25 cellular contexts compared by ENCODE assay signal in genomic region chr2:174223359-174223758, GRCh38. TPM values are rescaled to one million over a fixed set of nuclear protein-coding genes. Genes with fewer than 3 reads are reported as not detected.
A peak's percentile ranks its signal among the peaks of the same experiment; 100 is the strongest.
DNase-seq lines count a peak whose midpoint lies in the region; ATAC-seq, FAIRE-seq and TF ChIP-seq lines count a peak whose summit lies in the region.
"Had no signal": no experiment of that assay in that cellular context is flagged by ENCODE, and none has a peak within 500 bp of the region (broad histone marks: within the 10 kb centered on the region; RNA-seq: fewer than 3 reads in every experiment).

No MANE protein-coding gene starts in this region.

- DNase-seq in HepG2 (ENCODE audit: low spot score) (no peak), right lobe of liver (no peak), small intestine (peak; percentile 66), NCI-H2107 treated with DMSO at 0.1 percent for 48 hours (lab: John Stamatoyannopoulos, UW; ENCODE audit: unreplicated experiment) (no peak), 8988T (no peak)
- no peak for DNase-seq in central memory CD8-positive, alpha-beta T cell (ENCODE audit: low spot score in 2 of 2)
- DNase-seq: ACHN; AML-193; BE2C; Calu3; CD4-positive, alpha-beta T cell; COR-L47; DMS53; DMS79 treated with DMSO at 0.1 percent for 48 hours; GF-D8; H9; HFFc6 had no signal

- H3K27me3 Mint-ChIP-seq in central memory CD8-positive, alpha-beta T cell: no peaks in the 10 kb centered on the region
- H3K27me3 Mint-ChIP-seq: CD4-positive, alpha-beta T cell had no signal

- TF ChIP-seq CTCF in HepG2 (CRISPR knock-in tag; IDR thresholded peaks at IDR 0.05) (no peak), right lobe of liver (IDR thresholded peaks at IDR 0.05) (no peak)

- in situ Hi-C loops in HepG2 (cut with HindIII; ENCODE audit: extremely low pct_ligation_motif_present, low pct_unique_long_range_greater_than_20kb): no loop called here

- CTCF ChIA-PET in HepG2 (lab: Yijun Ruan, JAX; ENCODE audit: low intra/inter-chr PET ratio, low total read pairs): no interaction called here

- no peak overlapping the region for H3K4me2 ChIP-seq in HepG2 (ENCODE audit: low read depth, low read length)
- H3K4me2 ChIP-seq: A549; BLaER1 treated with 17β-estradiol and CSF1 and Interleukin-3, amounts not matched to agents 10 nM and 100 nM; GM23338 had no signal

- intact Hi-C loops in HepG2 (cut with micrococcal nuclease; ENCODE audit: unreplicated experiment) (no loop called here), right lobe of liver (cut with DNase I) (no loop called here)

- no peak for ATAC-seq in HepG2
- no peak for ATAC-seq in right lobe of liver
- no peak for ATAC-seq in central memory CD8-positive, alpha-beta T cell (replicated peaks; ENCODE audit: extremely low read depth, poor library complexity, severe bottlenecking)
- ATAC-seq: A549, HCT116 had no signal

- POLR2A ChIA-PET in HepG2 (lab: Yijun Ruan, JAX): no interaction called here

- H3K9ac ChIP-seq in HepG2 (ENCODE audit: insufficient read depth, low read depth, low read length): no peak overlapping the region
- H3K9ac ChIP-seq: BLaER1 treated with 17β-estradiol and CSF1 and Interleukin-3, amounts not matched to agents 10 nM and 100 nM had no signal

- FAIRE-seq in HepG2 (lab: Jason Lieb, UNC) (no peak), small intestine (lab: Jason Lieb, UNC) (no peak)
- FAIRE-seq: A549, GM12891, GM18507 had no signal

- no peaks in the 10 kb centered on the region for H3K27me3 ChIP-seq in HepG2 (ENCODE audit: control insufficient read depth in 1 of 2, insufficient read depth in 2 of 2, low read length in 2 of 2)
- no peaks in the 10 kb centered on the region for H3K27me3 ChIP-seq in right lobe of liver
- H3K27me3 ChIP-seq in small intestine (ENCODE audit: control insufficient read depth in 2 of 2, insufficient read depth in 2 of 2, low read length in 2 of 2): no peaks in the 10 kb centered on the region
- H3K27me3 ChIP-seq: BE2C; BLaER1 treated with 17β-estradiol and CSF1 and Interleukin-3, amounts not matched to agents 10 nM and 100 nM had no signal

- TF ChIP-seq EP300 in HepG2 (IDR thresholded peaks at IDR 0.05; ENCODE audit: low read depth in 2 of 2, low read length in 2 of 2): no peak
- no peak for TF ChIP-seq EP300 in HepG2 (CRISPR knock-in tag; IDR thresholded peaks at IDR 0.05; ENCODE audit: borderline replicate concordance)

- TF ChIP-seq POLR2A in HepG2 (IDR thresholded peaks at IDR 0.05; ENCODE audit: insufficient read depth in 1 of 2, low read depth in 2 of 2, low read length in 2 of 2) (no peak), right lobe of liver (IDR thresholded peaks at IDR 0.05) (no peak)

- no peak overlapping the region for H3K27ac ChIP-seq in HepG2 (ENCODE audit: extremely low read length, insufficient read depth, low read length)
- no peak overlapping the region for H3K27ac ChIP-seq in right lobe of liver
- no peak overlapping the region for H3K27ac ChIP-seq in small intestine (ENCODE audit: low read depth in 1 of 2, low read length in 1 of 2)
- H3K27ac ChIP-seq: 22Rv1; A549; BLaER1 treated with 17β-estradiol and CSF1 and Interleukin-3, amounts not matched to agents 10 nM and 100 nM had no signal

- no TSS peak for BruUV-seq in HepG2 (replicated peaks; lab: Mats Ljungman, UMichigan)

- no peak overlapping the region for H3K4me3 Mint-ChIP-seq in central memory CD8-positive, alpha-beta T cell
- H3K4me3 Mint-ChIP-seq: CD14-positive monocyte; CD4-positive, alpha-beta T cell; GM23338; H9; HFFc6 had no signal

- H3K4me1 ChIP-seq in HepG2 (ENCODE audit: insufficient read depth, low read length) (no peaks in the 10 kb centered on the region; the same call in 1 of the 2 replicates), right lobe of liver (no peaks in the 10 kb centered on the region), small intestine (ENCODE audit: control insufficient read depth in 2 of 2, insufficient read depth in 1 of 2, low read depth in 1 of 2, low read length in 1 of 2) (peaks cover 0 to 3% of the 10 kb centered on the region in 2 donors)
- H3K4me1 ChIP-seq: A549; BE2C; BLaER1 treated with 17β-estradiol and CSF1 and Interleukin-3, amounts not matched to agents 10 nM and 100 nM had no signal

- no peaks in the 10 kb centered on the region for H3K9me3 ChIP-seq in HepG2 (ENCODE audit: low read length)
- H3K9me3 ChIP-seq in right lobe of liver: no peaks in the 10 kb centered on the region
- H3K9me3 ChIP-seq in small intestine (ENCODE audit: control insufficient read depth, low read depth): no peaks in the 10 kb centered on the region
- H3K9me3 ChIP-seq: A549, BE2C had no signal

- H3K4me1 Mint-ChIP-seq in central memory CD8-positive, alpha-beta T cell: peaks cover 9% of the 10 kb centered on the region

- 96% methylated on average over 3 of the region's 3 CpGs for WGBS in HepG2 (ENCODE audit: low lambda C conversion rate)
- 91% methylated on average over 3 of the region's 3 CpGs for WGBS in right lobe of liver (ENCODE audit: insufficient coverage, low coverage, low lambda C conversion rate, missing lambda C conversion rate)
- 18 to 67% (median 42%) methylated on average over 3 of the region's 3 CpGs for WGBS in small intestine, 3 donors

- TF ChIP-seq RAD21 in HepG2 (CRISPR knock-in tag; IDR thresholded peaks at IDR 0.05): no peak

- H3K9me3 Mint-ChIP-seq in central memory CD8-positive, alpha-beta T cell: no peaks in the 10 kb centered on the region
- H3K9me3 Mint-ChIP-seq: CD4-positive, alpha-beta T cell; GM23338; H9; HFFc6 had no signal

- H3K4me3 ChIP-seq in HepG2 (replicated peaks in 1 of 3; ENCODE audit: insufficient read depth in 1 of 3, low read depth in 2 of 3, low read length in 3 of 3): no peak overlapping the region
- H3K4me3 ChIP-seq in right lobe of liver: no peak overlapping the region
- no peak overlapping the region for H3K4me3 ChIP-seq in small intestine (ENCODE audit: low read depth in 1 of 2, low read length in 2 of 2)
- H3K4me3 ChIP-seq: A549; BLaER1 treated with 17β-estradiol and CSF1 and Interleukin-3, amounts not matched to agents 10 nM and 100 nM; GM23338 had no signal

- peaks cover 43% of the 10 kb centered on the region for H3K79me2 ChIP-seq in HepG2 (ENCODE audit: insufficient read depth, low read length)

- peak overlapping the region; percentile 27 for H3K27ac Mint-ChIP-seq in central memory CD8-positive, alpha-beta T cell (ENCODE audit: low read depth)
- H3K27ac Mint-ChIP-seq: CD14-positive monocyte; CD4-positive, alpha-beta T cell; GM23338; H9; HFFc6 had no signal

- peaks cover 16 to 74% of the 10 kb centered on the region in 2 experiments for H3K36me3 ChIP-seq in HepG2 (replicated peaks in 1 of 2; ENCODE audit: control insufficient read depth in 1 of 2, insufficient read depth in 2 of 2, low read length in 2 of 2)
- H3K36me3 ChIP-seq in right lobe of liver: peaks cover 0 to 2% (median 0%) of the 10 kb centered on the region in 4 donors
- H3K36me3 ChIP-seq in small intestine (ENCODE audit: control insufficient read depth in 2 of 2, insufficient read depth in 2 of 2, low read length in 2 of 2): peaks cover 0 to 3% of the 10 kb centered on the region in 2 donors
- H3K36me3 ChIP-seq: BE2C had no signal

- 0 out of 2 replicates have a peak, but pooled peaks cover 1% of the 10 kb centered on the region for H4K20me1 ChIP-seq in HepG2 (ENCODE audit: insufficient read depth, low read length)

- peaks cover 11% of the 10 kb centered on the region for H3K36me3 Mint-ChIP-seq in central memory CD8-positive, alpha-beta T cell (ENCODE audit: insufficient read depth)

- H2AFZ ChIP-seq in HepG2 (ENCODE audit: low read length): no peak overlapping the region
- H2AFZ ChIP-seq: GM23338 had no signal

TF ChIP-seq in HepG2, 621 proteins besides CTCF, POLR2A, EP300 and RAD21:
- TF ChIP-seq ZNF660 (CRISPR knock-in tag; IDR thresholded peaks at IDR 0.05; ENCODE audit: borderline replicate concordance, low read depth) (no peak), CEBPB (IDR thresholded peaks at IDR 0.05; ENCODE audit: borderline replicate concordance, low read depth, low read length) (peak; percentile 24; the same call in 1 of the 2 replicates)
TF ChIP-seq in HepG2: peak in this region for 1.

RNA-seq across cellular contexts. Expression of gene OLA1, which starts 25.0 kb away (rescaled TPM):
- total RNA-seq in HepG2 (2016; rRNA removed; fragmentation: Illumina TruSeq; extraction: Trizol) (241 and 333 TPM in 2 replicates), right lobe of liver (10 to 100 TPM; 22.2 to 60.8 (median 38.6) TPM)
- 129 and 154 TPM in 2 replicates for total RNA-seq in HepG2 (2016; cell fraction: cytosol; rRNA removed; fragmentation: Illumina TruSeq; extraction: Trizol; ENCODE audit: low read depth)
- 236 and 332 TPM in 2 replicates for total RNA-seq in HepG2 (2016; cell fraction: insoluble cytoplasmic fraction; rRNA removed; fragmentation: Illumina TruSeq; extraction: Trizol)
- total RNA-seq in HepG2 (2016; cell fraction: membrane; rRNA removed; fragmentation: Illumina TruSeq; extraction: Trizol): 251 and 284 TPM in 2 replicates
- 155 and 160 TPM in 2 replicates for total RNA-seq in HepG2 (2016; cell fraction: nucleus; rRNA removed; fragmentation: Illumina TruSeq; extraction: Trizol)
- polyA plus RNA-seq in HepG2 (2011; rRNA removed) (97.6 and 153 TPM in 2 replicates), small intestine (10 to 100 TPM; 60.3 to 93.9 (median 90.1) TPM)
- 54.9 and 92.9 TPM in 2 replicates for polyA plus RNA-seq in HepG2 (2011; cell fraction: cytosol; rRNA removed)
- 22.4 and 30.1 TPM in 2 replicates for polyA plus RNA-seq in HepG2 (2011; cell fraction: nucleus; rRNA removed)
- 253 and 333 TPM in 2 replicates for polyA plus RNA-seq in HepG2 (2012)
- polyA plus RNA-seq in HepG2 (2016; cell fraction: cytosol; fragmentation: Illumina TruSeq; extraction: Trizol; ENCODE audit: low read depth): 221 and 228 TPM in 2 replicates
- 393 and 400 TPM in 2 replicates for polyA plus RNA-seq in HepG2 (2016; cell fraction: insoluble cytoplasmic fraction; fragmentation: Illumina TruSeq; extraction: Trizol; ENCODE audit: low read depth)
- polyA plus RNA-seq in HepG2 (2016; cell fraction: membrane; fragmentation: Illumina TruSeq; extraction: Trizol; ENCODE audit: low read depth): 292 and 328 TPM in 2 replicates
- polyA plus RNA-seq in HepG2 (2016; cell fraction: nucleus; fragmentation: Illumina TruSeq; extraction: Trizol; ENCODE audit: insufficient read depth, low read depth): 155 and 159 TPM in 2 replicates
- polyA minus RNA-seq in HepG2 (2011; rRNA and poly(A)+ RNA removed; ENCODE audit: low replicate concordance): 24.6 and 35.4 TPM in 2 replicates
- 67.6 and 77.8 TPM in 2 replicates for polyA minus RNA-seq in HepG2 (2011; cell fraction: cytosol; rRNA and poly(A)+ RNA removed)
- 116 and 148 TPM in 2 replicates for polyA minus RNA-seq in HepG2 (2011; cell fraction: nucleus; rRNA and poly(A)+ RNA removed)
